13 cellular contexts compared by ENCODE assay signal in the genomic region with DNA sequence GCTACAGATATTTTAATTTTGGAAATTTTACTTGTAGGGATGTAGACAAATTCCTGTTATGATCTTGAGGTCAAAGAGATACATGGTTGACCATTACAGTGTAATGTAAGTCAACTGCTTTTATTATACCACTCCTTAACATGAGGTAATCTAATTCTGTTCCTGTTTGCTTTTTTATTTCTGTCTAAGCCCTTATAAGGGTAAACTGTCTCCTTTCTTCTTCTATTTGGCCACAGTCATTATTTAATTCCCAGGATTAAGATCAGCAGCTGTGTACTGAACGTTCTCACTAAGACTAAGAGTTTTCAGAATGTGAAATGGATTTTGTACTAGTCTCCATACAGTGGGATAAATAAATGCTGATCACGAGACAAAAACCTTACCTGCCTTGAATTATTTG. TPM values are rescaled to one million over a fixed set of nuclear protein-coding genes. Genes with fewer than 3 reads are reported as not detected.
DNase-seq lines count a peak whose midpoint lies in the region; ATAC-seq, FAIRE-seq and TF ChIP-seq lines count a peak whose summit lies in the region.
"Had no signal": no experiment of that assay in that cellular context is flagged by ENCODE, and none has a peak within 500 bp of the region (broad histone marks: within the 10 kb centered on the region; RNA-seq: fewer than 3 reads in every experiment).

No MANE protein-coding gene starts in this region.

- H3K9me3 Mint-ChIP-seq in endodermal cell (no peaks in the 10 kb centered on the region), nephron (no peaks in the 10 kb centered on the region)
- H3K9me3 Mint-ChIP-seq: activated B cell treated with CpG ODN at 0.5 μM for 24 hours; activated T-helper 1 cell treated with anti-CD3 and anti-CD28 coated beads, Interleukin-12 subunit alpha, Interleukin-12 subunit beta, Interleukin-2, Interleukin-4 antibody, amounts not matched to agents 30 ng/mL and 10 ng/mL and 1 ng/mL, durations not matched to agents 14 hours and 24 hours and 36 hours; neural progenitor cell had no signal

- H3K4me3 ChIP-seq in AG04450 (ENCODE audit: low read depth, low read length), result no peak overlapping the region
- H3K4me3 ChIP-seq in endodermal cell (ENCODE audit: low read length), result no peak overlapping the region
- H3K4me3 ChIP-seq: BLaER1 treated with 17β-estradiol and CSF1 and Interleukin-3, amounts not matched to agents 10 nM and 100 nM; neural progenitor cell; tibial artery had no signal

- FAIRE-seq in frontal cortex (lab: Jason Lieb, UNC), result no peak

- ATAC-seq in HG02884 (IDR thresholded peaks at IDR 0.05; ENCODE audit: unreplicated experiment), result no peak
- ATAC-seq in HG02588 (IDR thresholded peaks at IDR 0.05; ENCODE audit: unreplicated experiment), result no peak
- no peak for ATAC-seq in GM21717 (IDR thresholded peaks at IDR 0.05; ENCODE audit: unreplicated experiment)

- peaks cover 8% of the 10 kb centered on the region for H3K4me1 ChIP-seq in endodermal cell (ENCODE audit: control insufficient read depth, insufficient read depth, low read length)
- H3K4me1 ChIP-seq: BLaER1 treated with 17β-estradiol and CSF1 and Interleukin-3, amounts not matched to agents 10 nM and 100 nM; neural progenitor cell had no signal

- DNase-seq in AG04450 (ENCODE audit: low read depth, low spot score) (peak; percentile 50), NCI-H82 treated with DMSO at 0.1 percent for 48 hours (lab: John Stamatoyannopoulos, UW; ENCODE audit: unreplicated experiment) (peak; percentile 23), endodermal cell (no peak), frontal cortex (ENCODE audit: low spot score in 2 of 2) (no peak)
- DNase-seq: activated B cell treated with CpG ODN at 0.5 μM for 24 hours, tibial artery had no signal

- peaks cover 7% of the 10 kb centered on the region for H3K4me1 Mint-ChIP-seq in endodermal cell
- H3K4me1 Mint-ChIP-seq in nephron, result peaks cover 39% of the 10 kb centered on the region
- H3K4me1 Mint-ChIP-seq: activated B cell treated with CpG ODN at 0.5 μM for 24 hours had no signal

- H3K4me3 Mint-ChIP-seq in endodermal cell (no peak overlapping the region), nephron (peak overlapping the region in 1 of 3 experiments; percentile 13)
- H3K4me3 Mint-ChIP-seq: activated B cell treated with CpG ODN at 0.5 μM for 24 hours; activated T-helper 1 cell treated with anti-CD3 and anti-CD28 coated beads, Interleukin-12 subunit alpha, Interleukin-12 subunit beta, Interleukin-2, Interleukin-4 antibody, amounts not matched to agents 30 ng/mL and 10 ng/mL and 1 ng/mL, durations not matched to agents 14 hours and 24 hours and 36 hours; neural progenitor cell had no signal

- H3K9me3 ChIP-seq in AG04450 (ENCODE audit: control insufficient read depth, insufficient read depth, low read length) (no peaks in the 10 kb centered on the region), endodermal cell (ENCODE audit: control insufficient read depth, low read length) (no peaks in the 10 kb centered on the region)
- H3K9me3 ChIP-seq: BLaER1 treated with 17β-estradiol and CSF1 and Interleukin-3, amounts not matched to agents 10 nM and 100 nM; tibial artery had no signal

- H3K27ac ChIP-seq in AG04450 (ENCODE audit: low read depth, low read length), result peak overlapping the region; percentile 83
- H3K27ac ChIP-seq in endodermal cell (ENCODE audit: low read depth, low read length), result peak overlapping the region; percentile 26
- H3K27ac ChIP-seq: BLaER1 treated with 17β-estradiol and CSF1 and Interleukin-3, amounts not matched to agents 10 nM and 100 nM; neural progenitor cell had no signal

- H3K27me3 ChIP-seq in AG04450 (ENCODE audit: control insufficient read depth, insufficient read depth, low read length), result no peaks in the 10 kb centered on the region
- H3K27me3 ChIP-seq in endodermal cell (ENCODE audit: control insufficient read depth, insufficient read depth, low read length, poor library complexity, severe bottlenecking), result no peaks in the 10 kb centered on the region
- H3K27me3 ChIP-seq: BLaER1 treated with 17β-estradiol and CSF1 and Interleukin-3, amounts not matched to agents 10 nM and 100 nM; neural progenitor cell; tibial artery had no signal

- H3K9ac ChIP-seq in endodermal cell (ENCODE audit: extremely low read depth, low read length, poor library complexity, severe bottlenecking), result no peak overlapping the region
- H3K9ac ChIP-seq: BLaER1 treated with 17β-estradiol and CSF1 and Interleukin-3, amounts not matched to agents 10 nM and 100 nM; neural progenitor cell had no signal

- CTCF ChIA-PET in AG04450 (lab: Charles Lee), result no interaction called here

- POLR2A ChIA-PET in AG04450 (lab: Yijun Ruan, JAX), result no interaction called here

- H3K27me3 Mint-ChIP-seq in endodermal cell (ENCODE audit: insufficient read depth) (no peaks in the 10 kb centered on the region), nephron (ENCODE audit: low read depth) (no peaks in the 10 kb centered on the region)
- H3K27me3 Mint-ChIP-seq: activated B cell treated with CpG ODN at 0.5 μM for 24 hours had no signal

- peaks cover 37% of the 10 kb centered on the region for H3K36me3 ChIP-seq in endodermal cell (ENCODE audit: control insufficient read depth, insufficient read depth, low read length)
- H3K36me3 ChIP-seq: neural progenitor cell had no signal

- 82 to 100% methylated on average over 1 to 2 of the region's 2 CpGs for WGBS in endodermal cell (ENCODE audit: insufficient coverage in 1 of 2, insufficient read length in 1 of 2), 2 experiments

- H3K27ac Mint-ChIP-seq in endodermal cell, result peak overlapping the region; percentile 12
- H3K27ac Mint-ChIP-seq in nephron, result peak overlapping the region; percentile 84 to 95 (median 94)
- H3K27ac Mint-ChIP-seq: activated B cell treated with CpG ODN at 0.5 μM for 24 hours; activated T-helper 1 cell treated with anti-CD3 and anti-CD28 coated beads, Interleukin-12 subunit alpha, Interleukin-12 subunit beta, Interleukin-2, Interleukin-4 antibody, amounts not matched to agents 30 ng/mL and 10 ng/mL and 1 ng/mL, durations not matched to agents 14 hours and 24 hours and 36 hours; neural progenitor cell had no signal

- TF ChIP-seq CTCF in AG04450 (IDR thresholded peaks at IDR 0.05; ENCODE audit: low read depth, low read length) (no peak), endodermal cell (conservative IDR thresholded peaks at IDR 0.05) (no peak), nephron (IDR thresholded peaks at IDR 0.05; ENCODE audit: unreplicated experiment in 3 of 3) (no peak)

- H3K36me3 Mint-ChIP-seq in endodermal cell (ENCODE audit: low read depth) (peaks cover 38% of the 10 kb centered on the region), nephron (ENCODE audit: low read depth) (peaks cover 34% of the 10 kb centered on the region)

RNA-seq across cellular contexts. Expression of a gene that starts 32.8 kb away (rescaled TPM):
- polyA plus RNA-seq in AG04450 (2011; rRNA removed), result 8.4 and 8.7 TPM in 2 replicates
- polyA minus RNA-seq in AG04450 (2011; rRNA and poly(A)+ RNA removed), result 29.5 and 30.1 TPM in 2 replicates
- 10 to 100 TPM; 31.0 to 34.2 TPM for total RNA-seq in endodermal cell
- polyA plus RNA-seq in endodermal cell (2013, experiment 1 of 2), result 21.4 TPM
- 26.7 TPM for polyA plus RNA-seq in endodermal cell (2013, experiment 2 of 2)
- 11.8 TPM for total RNA-seq in frontal cortex

RNA-seq across cellular contexts. Expression of a gene that starts 33.1 kb away (rescaled TPM):
- 57.2 and 59.6 TPM in 2 replicates for polyA plus RNA-seq in AG04450 (2011; rRNA removed)
- polyA minus RNA-seq in AG04450 (2011; rRNA and poly(A)+ RNA removed), result 44.6 and 48.1 TPM in 2 replicates
- 10 to 100 TPM; 28.8 to 38.3 TPM for total RNA-seq in endodermal cell
- polyA plus RNA-seq in endodermal cell (2013, experiment 1 of 2), result 47.3 TPM
- 45.9 TPM for polyA plus RNA-seq in endodermal cell (2013, experiment 2 of 2)
- total RNA-seq in frontal cortex, result 45.7 TPM

Comparison
In these comparisons a context has a peak if more than half of its experiments do, and no peak if none do; other contexts are left out.
1. DNase-seq: peak in AG04450 (single experiment) and NCI-H82 treated with DMSO at 0.1 percent for 48 hours (single experiment); none in endodermal cell (single experiment) and frontal cortex (0 of 2).